Comparison of ENCODE assay signal across 19 cellular contexts in genomic region chr11:35647535-35648092, GRCh38. TPM values are rescaled to one million over a fixed set of nuclear protein-coding genes. Genes with fewer than 3 reads are reported as not detected.
DNase-seq lines count a peak whose midpoint lies in the region; ATAC-seq, FAIRE-seq and TF ChIP-seq lines count a peak whose summit lies in the region.
"Had no signal": no experiment of that assay in that cellular context is flagged by ENCODE, and none has a peak within 500 bp of the region (broad histone marks: within the 10 kb centered on the region; RNA-seq: fewer than 3 reads in every experiment).

No MANE protein-coding gene starts in this region.

- no peak overlapping the region for H3K4me3 Mint-ChIP-seq in activated T-helper 1 cell treated with anti-CD3 and anti-CD28 coated beads, Interleukin-12 subunit alpha, Interleukin-12 subunit beta, Interleukin-2, Interleukin-4 antibody, amounts not matched to agents 30 ng/mL and 10 ng/mL and 1 ng/mL, durations not matched to agents 14 hours and 24 hours and 36 hours

- TF ChIP-seq CTCF in K562 (IDR thresholded peaks at IDR 0.05 in 2 of 3, conservative IDR thresholded peaks at IDR 0.05 in 1 of 3; ENCODE audit: insufficient read depth in 2 of 3, low read depth in 1 of 3, low read length in 3 of 3) = no peak

- FAIRE-seq in K562 (lab: Jason Lieb, UNC) = no peak
- FAIRE-seq: GM12892, GM19239, HTR-8/SVneo had no signal

- POLR2A ChIA-PET in K562 (lab: Yijun Ruan, JAX) = interaction anchor here (0.7 to 1.0 kb wide), 2 partner anchors 27 to 174 kb away, joined by 3 read pairs; no protein-coding TSS in a partner anchor

- no peak for TF ChIP-seq POLR2A in K562 (conservative IDR thresholded peaks at IDR 0.05)

- H3K4me2 ChIP-seq in K562 (ENCODE audit: insufficient read depth, low read length) = no peak overlapping the region
- H3K4me2 ChIP-seq: BLaER1 treated with 17β-estradiol and CSF1 and Interleukin-3, amounts not matched to agents 10 nM and 100 nM had no signal

- H3K36me3 Mint-ChIP-seq in activated T-helper 1 cell treated with anti-CD3 and anti-CD28 coated beads, Interleukin-12 subunit alpha, Interleukin-12 subunit beta, Interleukin-2, Interleukin-4 antibody, amounts not matched to agents 30 ng/mL and 10 ng/mL and 1 ng/mL, durations not matched to agents 14 hours and 24 hours and 36 hours (ENCODE audit: low read depth) = no peaks in the 10 kb centered on the region

- no peak overlapping the region; a peak in 1 of 4 replicates for H3K9ac ChIP-seq in K562 (ENCODE audit: insufficient read depth in 1 of 2, low read depth in 2 of 2, low read length in 2 of 2)
- H3K9ac ChIP-seq: BLaER1 treated with 17β-estradiol and CSF1 and Interleukin-3, amounts not matched to agents 10 nM and 100 nM; GM23248 had no signal

- TF ChIP-seq RAD21 in K562 (CRISPR knock-in tag; conservative IDR thresholded peaks at IDR 0.05 in 1 of 2, IDR thresholded peaks at IDR 0.05 in 1 of 2) = no peak

- H3K27me3 Mint-ChIP-seq in activated T-helper 1 cell treated with anti-CD3 and anti-CD28 coated beads, Interleukin-12 subunit alpha, Interleukin-12 subunit beta, Interleukin-2, Interleukin-4 antibody, amounts not matched to agents 30 ng/mL and 10 ng/mL and 1 ng/mL, durations not matched to agents 14 hours and 24 hours and 36 hours (ENCODE audit: insufficient read depth) = peaks cover 14% of the 10 kb centered on the region

- H3K36me3 ChIP-seq in K562 (ENCODE audit: control insufficient read depth, insufficient read depth, low read length) = no peaks in the 10 kb centered on the region
- H3K36me3 ChIP-seq: BLaER1 treated with 17β-estradiol and CSF1 and Interleukin-3, amounts not matched to agents 10 nM and 100 nM had no signal

- H3K4me1 Mint-ChIP-seq in activated T-helper 1 cell treated with anti-CD3 and anti-CD28 coated beads, Interleukin-12 subunit alpha, Interleukin-12 subunit beta, Interleukin-2, Interleukin-4 antibody, amounts not matched to agents 30 ng/mL and 10 ng/mL and 1 ng/mL, durations not matched to agents 14 hours and 24 hours and 36 hours (ENCODE audit: low read depth) = no peaks in the 10 kb centered on the region

- H3K79me2 ChIP-seq in K562 (ENCODE audit: control insufficient read depth, insufficient read depth, low read length) = no peaks in the 10 kb centered on the region

- no peaks in the 10 kb centered on the region for H3K9me3 ChIP-seq in K562 (replicated peaks; ENCODE audit: control insufficient read depth, insufficient read depth, low read depth, low read length)
- H3K9me3 ChIP-seq: BLaER1 treated with 17β-estradiol and CSF1 and Interleukin-3, amounts not matched to agents 10 nM and 100 nM had no signal

- ATAC-seq in K562 (peak; percentile 64), GM21526 (IDR thresholded peaks at IDR 0.05; ENCODE audit: low FRiP score, unreplicated experiment) (no peak)
- ATAC-seq: PC-3 had no signal

- in situ Hi-C loops in K562 (cut with MboI) = no loop called here

- H3K4me3 ChIP-seq in K562 = no peak overlapping the region
- H3K4me3 ChIP-seq: BLaER1 treated with 17β-estradiol and CSF1 and Interleukin-3, amounts not matched to agents 10 nM and 100 nM; GM23248 had no signal

- H4K20me1 ChIP-seq in K562 (replicated peaks; ENCODE audit: control insufficient read depth, insufficient read depth, low read length) = no peaks in the 10 kb centered on the region
- H4K20me1 ChIP-seq: BLaER1 treated with 17β-estradiol and CSF1 and Interleukin-3, amounts not matched to agents 10 nM and 100 nM had no signal

- TF ChIP-seq EP300 in K562 (IDR thresholded peaks at IDR 0.05; ENCODE audit: low read length) = no peak

- intact Hi-C loops in K562 (cut with micrococcal nuclease) = no loop called here
- intact Hi-C loops in activated T-helper 1 cell treated with anti-CD3 and anti-CD28 coated beads, Interleukin-12 subunit alpha, Interleukin-12 subunit beta, Interleukin-2, Interleukin-4 antibody, amounts not matched to agents 30 ng/mL and 10 ng/mL and 1 ng/mL, durations not matched to agents 14 hours and 24 hours and 36 hours (cut with micrococcal nuclease) = no loop called here

- H3K27me3 ChIP-seq in K562 (ENCODE audit: control insufficient read depth in 2 of 2, insufficient read depth in 2 of 2, low read length in 2 of 2) = peaks cover 4% of the 10 kb centered on the region in 2 experiments; a peak in 3 of 5 replicates
- H3K27me3 ChIP-seq: BLaER1 treated with 17β-estradiol and CSF1 and Interleukin-3, amounts not matched to agents 10 nM and 100 nM had no signal

- H3K9me3 Mint-ChIP-seq in activated T-helper 1 cell treated with anti-CD3 and anti-CD28 coated beads, Interleukin-12 subunit alpha, Interleukin-12 subunit beta, Interleukin-2, Interleukin-4 antibody, amounts not matched to agents 30 ng/mL and 10 ng/mL and 1 ng/mL, durations not matched to agents 14 hours and 24 hours and 36 hours = no peaks in the 10 kb centered on the region

- H3K9me1 ChIP-seq in K562 (ENCODE audit: control insufficient read depth, insufficient read depth, low read length) = no peaks in the 10 kb centered on the region

- CTCF ChIA-PET in K562 (lab: Yijun Ruan, JAX; ENCODE audit: low intra/inter-chr PET ratio) = no interaction called here

- DNase-seq in NCI-H1417 (lab: John Stamatoyannopoulos, UW) (peak in 2 of 3 experiments; percentile 22 to 53), NCI-H1417 treated with DMSO at 0.1 percent for 48 hours (lab: John Stamatoyannopoulos, UW) (no peak), NCI-H1105 (lab: John Stamatoyannopoulos, UW) (peak; percentile 11), NCI-H526 (lab: John Stamatoyannopoulos, UW) (peak; percentile 10 to 36), K562 (ENCODE audit: extremely low read depth in 1 of 4, low spot score in 3 of 4) (peak in 1 of 4 experiments; percentile 15), anterior cingulate cortex (lab: John Stamatoyannopoulos, UW) (no peak)
- DNase-seq in activated T-helper 1 cell treated with anti-CD3 and anti-CD28 coated beads, Interleukin-12 subunit alpha, Interleukin-12 subunit beta, Interleukin-2, Interleukin-4 antibody, amounts not matched to agents 30 ng/mL and 10 ng/mL and 1 ng/mL, durations not matched to agents 14 hours and 24 hours and 36 hours (ENCODE audit: low spot score) = no peak
- DNase-seq: 8988T, COR-L47, GM23248, NCI-H1048, NCI-H2107, NCI-H446 treated with DMSO at 0.1 percent for 48 hours, PC-3 had no signal

- BruUV-seq in K562 (replicated peaks; lab: Mats Ljungman, UMichigan) = no TSS peak

- WGBS in K562 (ENCODE audit: insufficient coverage, low coverage, missing lambda C conversion rate) = 1% methylated on average over 5 of the region's 5 CpGs

- H3K4me1 ChIP-seq in K562 (replicated peaks in 1 of 2; ENCODE audit: control insufficient read depth in 2 of 2, insufficient read depth in 2 of 2, low read length in 2 of 2) = no peaks in the 10 kb centered on the region

- peak overlapping the region; percentile 62 for H2AFZ ChIP-seq in K562 (ENCODE audit: low read depth, low read length)
- H2AFZ ChIP-seq: GM23248 had no signal

- no peak overlapping the region for H3K27ac Mint-ChIP-seq in activated T-helper 1 cell treated with anti-CD3 and anti-CD28 coated beads, Interleukin-12 subunit alpha, Interleukin-12 subunit beta, Interleukin-2, Interleukin-4 antibody, amounts not matched to agents 30 ng/mL and 10 ng/mL and 1 ng/mL, durations not matched to agents 14 hours and 24 hours and 36 hours

- no peak overlapping the region for H3K27ac ChIP-seq in K562 (ENCODE audit: extremely low read depth, low read depth, low read length)
- H3K27ac ChIP-seq: BLaER1 treated with 17β-estradiol and CSF1 and Interleukin-3, amounts not matched to agents 10 nM and 100 nM; GM23248 had no signal

RNA-seq across cellular contexts. Expression of gene TRIM44, which starts 15.0 kb away (rescaled TPM):
- 15.0 and 29.3 TPM in 2 replicates for total RNA-seq in K562 (2011; cell fraction: chromatin; rRNA removed; ENCODE audit: low replicate concordance)
- 4.5 and 8.6 TPM in 2 replicates for total RNA-seq in K562 (2011; cell fraction: nucleolus; rRNA removed)
- 12.8 and 26.0 TPM in 2 replicates for total RNA-seq in K562 (2011; cell fraction: nucleoplasm; rRNA removed)
- total RNA-seq in K562 (2014; rRNA removed) = 20.7 and 37.0 TPM in 2 replicates
- total RNA-seq in K562 (2014; rRNA removed; fragmentation: Illumina TruSeq; extraction: Trizol) = 38.0 and 40.3 TPM in 2 replicates
- 30.3 and 31.9 TPM in 2 replicates for total RNA-seq in K562 (2015; rRNA removed; fragmentation: Illumina TruSeq; extraction: Trizol)
- total RNA-seq in K562 (2021) = 52.3 and 62.5 TPM in 2 replicates
- 101 and 105 TPM in 2 replicates for polyA plus RNA-seq in K562 (2011; rRNA removed)
- 33.2 and 61.8 TPM in 2 replicates for polyA plus RNA-seq in K562 (2011; cell fraction: cytosol; rRNA removed)
- 96.2 and 126 TPM in 2 replicates for polyA plus RNA-seq in K562 (2011; cell fraction: nucleus; rRNA removed)
- 36.5 and 64.3 TPM in 2 replicates for polyA plus RNA-seq in K562 (2012)
- polyA plus RNA-seq in K562 (2014; fragmentation: Illumina TruSeq; extraction: Trizol) = 79.0 and 89.1 TPM in 2 replicates
- polyA plus RNA-seq in K562 (2014; fragmentation: Nextera tagmentation; extraction: Ambion mirVana) = 10 to 100 TPM in 1 of 2 experiments, 1 to 10 TPM in 1; 8.3 to 12.1 TPM
- 20.9 and 37.2 TPM in 2 replicates for polyA plus RNA-seq in K562 (2014; rRNA removed)
- polyA minus RNA-seq in K562 (2011; rRNA and poly(A)+ RNA removed) = 136 and 153 TPM in 2 replicates
- polyA minus RNA-seq in K562 (2011; cell fraction: cytosol; rRNA and poly(A)+ RNA removed) = 42.9 and 45.3 TPM in 2 replicates
- polyA minus RNA-seq in K562 (2011; cell fraction: nucleus; rRNA and poly(A)+ RNA removed) = 9.0 and 16.4 TPM in 2 replicates
- 24.3 and 27.6 TPM in 2 replicates for total RNA-seq in activated T-helper 1 cell treated with anti-CD3 and anti-CD28 coated beads, Interleukin-12 subunit alpha, Interleukin-12 subunit beta, Interleukin-2, Interleukin-4 antibody, amounts not matched to agents 30 ng/mL and 10 ng/mL and 1 ng/mL, durations not matched to agents 14 hours and 24 hours and 36 hours

RNA-seq across cellular contexts. Expression of gene FJX1, which starts 29.4 kb away (rescaled TPM):
- total RNA-seq in K562 (2011; cell fraction: chromatin; rRNA removed; ENCODE audit: low replicate concordance) = 0.53 and 1.1 TPM in 2 replicates
- 1.4 and 2.8 TPM in 2 replicates for total RNA-seq in K562 (2011; cell fraction: nucleolus; rRNA removed)
- total RNA-seq in K562 (2011; cell fraction: nucleoplasm; rRNA removed) = 0.61 and 1.0 TPM in 2 replicates
- total RNA-seq in K562 (2014; rRNA removed) (2.0 and 2.9 TPM in 2 replicates), K562 (2014; rRNA removed; fragmentation: Illumina TruSeq; extraction: Trizol) (1.2 TPM in 2 replicates), K562 (2015; rRNA removed; fragmentation: Illumina TruSeq; extraction: Trizol) (0.72 and 1.1 TPM in 2 replicates), K562 (2021) (2.7 and 3.7 TPM in 2 replicates)
- polyA plus RNA-seq in K562 (2011; rRNA removed) (0.22 and 0.95 TPM in 2 replicates), K562 (2014; fragmentation: Illumina TruSeq; extraction: Trizol) (0.64 and 0.66 TPM in 2 replicates), K562 (2014; fragmentation: Nextera tagmentation; extraction: Ambion mirVana) (under 1 TPM; 0.10 to 0.38 TPM), K562 (2014; rRNA removed) (0.58 and 0.84 TPM in 2 replicates)
- polyA plus RNA-seq in K562 (2011; cell fraction: cytosol; rRNA removed) = 0.19 and 2.6 TPM in 2 replicates
- 0.39 and 2.5 TPM in 2 replicates for polyA plus RNA-seq in K562 (2011; cell fraction: nucleus; rRNA removed)
- 0.58 and 2.0 TPM in 2 replicates for polyA plus RNA-seq in K562 (2012)
- 0.09 and 0.32 TPM in 2 replicates for polyA minus RNA-seq in K562 (2011; rRNA and poly(A)+ RNA removed)
- 0.82 and 1.4 TPM in 2 replicates for polyA minus RNA-seq in K562 (2011; cell fraction: cytosol; rRNA and poly(A)+ RNA removed)
- polyA minus RNA-seq in K562 (2011; cell fraction: nucleus; rRNA and poly(A)+ RNA removed) = 0.67 and 1.8 TPM in 2 replicates
- total RNA-seq in activated T-helper 1 cell treated with anti-CD3 and anti-CD28 coated beads, Interleukin-12 subunit alpha, Interleukin-12 subunit beta, Interleukin-2, Interleukin-4 antibody, amounts not matched to agents 30 ng/mL and 10 ng/mL and 1 ng/mL, durations not matched to agents 14 hours and 24 hours and 36 hours = 0.34 and 0.73 TPM in 2 replicates

Comparison
In these comparisons a context has a peak if more than half of its experiments do, and no peak if none do; other contexts are left out.
1. DNase-seq: peak in NCI-H1417 (2 of 3), NCI-H1105 (single experiment) and NCI-H526 (2 of 2); none in NCI-H1417 treated with DMSO at 0.1 percent for 48 hours (single experiment), anterior cingulate cortex (0 of 58) and activated T-helper 1 cell treated with anti-CD3 and anti-CD28 coated beads, Interleukin-12 subunit alpha, Interleukin-12 subunit beta, Interleukin-2, Interleukin-4 antibody, amounts not matched to agents 30 ng/mL and 10 ng/mL and 1 ng/mL, durations not matched to agents 14 hours and 24 hours and 36 hours (single experiment).